Comparison of ENCODE assay signal across 1 cellular context in genomic region chr4:184537269-184538022, GRCh38.
TF ChIP-seq lines count a peak whose summit lies in the region.

No MANE protein-coding gene starts in this region.

TF ChIP-seq in SK-N-SH, 30 proteins besides CTCF, POLR2A, EP300 and RAD21 (continued from another document):
- TF ChIP-seq USF2 (IDR thresholded peaks at IDR 0.05; ENCODE audit: borderline replicate concordance, low read depth, low read length) = no peak
TF ChIP-seq in SK-N-SH: peak in this region for 10.
